17 cellular contexts compared by ENCODE assay signal in genomic region chr3:55622116-55622515, GRCh38.
A peak's percentile ranks its signal among the peaks of the same experiment; 100 is the strongest.
DNase-seq lines count a peak whose midpoint lies in the region; FAIRE-seq and TF ChIP-seq lines count a peak whose summit lies in the region.
"Had no signal": no experiment of that assay in that cellular context is flagged by ENCODE, and none has a peak within 500 bp of the region (broad histone marks: within the 10 kb centered on the region; RNA-seq: fewer than 3 reads in every experiment).

No MANE protein-coding gene starts in this region.

- H3K36me3 ChIP-seq in SK-N-SH (replicated peaks in 1 of 2; ENCODE audit: control insufficient read depth in 1 of 2, insufficient read depth in 2 of 2, low read length in 1 of 2), result no peaks in the 10 kb centered on the region
- H3K36me3 ChIP-seq in fibroblast of lung (ENCODE audit: control insufficient read depth, insufficient read depth, low read length), result no peaks in the 10 kb centered on the region
- H3K36me3 ChIP-seq in WERI-Rb-1, result no peaks in the 10 kb centered on the region
- H3K36me3 ChIP-seq in colonic mucosa, result no peaks in the 10 kb centered on the region
- H3K36me3 ChIP-seq: BLaER1 treated with 17β-estradiol and CSF1 and Interleukin-3, amounts not matched to agents 10 nM and 100 nM; left ventricle myocardium inferior; thoracic aorta had no signal

- no peak for TF ChIP-seq RAD21 in SK-N-SH (IDR thresholded peaks at IDR 0.05; ENCODE audit: low read length)

- H3K9me3 ChIP-seq in SK-N-SH (no peaks in the 10 kb centered on the region), fibroblast of lung (ENCODE audit: control insufficient read depth, insufficient read depth, low read depth, low read length) (no peaks in the 10 kb centered on the region), WERI-Rb-1 (ENCODE audit: severe bottlenecking) (no peaks in the 10 kb centered on the region), colonic mucosa (no peaks in the 10 kb centered on the region)
- H3K9me3 ChIP-seq: BLaER1 treated with 17β-estradiol and CSF1 and Interleukin-3, amounts not matched to agents 10 nM and 100 nM; left ventricle myocardium inferior; thoracic aorta had no signal

- H3K4me1 ChIP-seq in SK-N-SH (ENCODE audit: control insufficient read depth in 1 of 2, insufficient read depth in 2 of 2, low read depth in 1 of 2, low read length in 1 of 2) (peaks cover 3 to 5% of the 10 kb centered on the region in 2 experiments; a peak in 2 of 4 replicates), fibroblast of lung (ENCODE audit: control insufficient read depth, extremely low read depth, insufficient read depth, low read length) (no peaks in the 10 kb centered on the region), colonic mucosa (no peaks in the 10 kb centered on the region)
- H3K4me1 ChIP-seq: left ventricle myocardium inferior had no signal

- H4K20me1 ChIP-seq in SK-N-SH (ENCODE audit: insufficient read depth), result no peaks in the 10 kb centered on the region
- no peaks in the 10 kb centered on the region for H4K20me1 ChIP-seq in fibroblast of lung (ENCODE audit: control insufficient read depth, extremely low read depth, insufficient read depth, low read length)
- H4K20me1 ChIP-seq: BLaER1 treated with 17β-estradiol and CSF1 and Interleukin-3, amounts not matched to agents 10 nM and 100 nM had no signal

- no peak overlapping the region for H2AFZ ChIP-seq in SK-N-SH (ENCODE audit: low read depth)
- H2AFZ ChIP-seq in fibroblast of lung (ENCODE audit: low read length), result no peak overlapping the region

- POLR2A ChIA-PET in SK-N-SH (lab: Yijun Ruan, JAX), result no interaction called here

- no peaks in the 10 kb centered on the region for H3F3A ChIP-seq in SK-N-SH (replicated peaks; ENCODE audit: insufficient read depth)

- H3K79me2 ChIP-seq in SK-N-SH (ENCODE audit: insufficient read depth) (no peaks in the 10 kb centered on the region), fibroblast of lung (ENCODE audit: control insufficient read depth, insufficient read depth, low read length) (no peaks in the 10 kb centered on the region)
- H3K79me2 ChIP-seq: parathyroid adenoma had no signal

- TF ChIP-seq EP300 in SK-N-SH (IDR thresholded peaks at IDR 0.05; ENCODE audit: borderline replicate concordance in 1 of 2, low read depth in 1 of 2, low read length in 1 of 2), result no peak

- CTCF ChIA-PET in SK-N-SH (lab: Yijun Ruan, JAX), result no interaction called here

- H3K4me2 ChIP-seq in SK-N-SH, result no peak overlapping the region
- no peak overlapping the region for H3K4me2 ChIP-seq in fibroblast of lung (ENCODE audit: extremely low read depth, insufficient read depth, low read length)
- H3K4me2 ChIP-seq: BLaER1 treated with 17β-estradiol and CSF1 and Interleukin-3, amounts not matched to agents 10 nM and 100 nM had no signal

- intact Hi-C loops in colonic mucosa (cut with DNase I), result no loop called here

- H3K27ac ChIP-seq in SK-N-SH (ENCODE audit: low read depth in 2 of 2, low read length in 1 of 2) (no peak overlapping the region), fibroblast of lung (ENCODE audit: insufficient read depth, low read length) (no peak overlapping the region), WERI-Rb-1 (no peak overlapping the region), colonic mucosa (no peak overlapping the region)
- H3K27ac ChIP-seq: BLaER1 treated with 17β-estradiol and CSF1 and Interleukin-3, amounts not matched to agents 10 nM and 100 nM; left ventricle myocardium inferior; parathyroid adenoma; thoracic aorta had no signal

- no peaks in the 10 kb centered on the region for H3K27me3 ChIP-seq in SK-N-SH (ENCODE audit: insufficient read depth)
- no peaks in the 10 kb centered on the region for H3K27me3 ChIP-seq in fibroblast of lung (ENCODE audit: control insufficient read depth, insufficient read depth, low read length)
- H3K27me3 ChIP-seq in WERI-Rb-1 (ENCODE audit: insufficient read depth, low read depth, severe bottlenecking), result no peaks in the 10 kb centered on the region
- H3K27me3 ChIP-seq in colonic mucosa, result no peaks in the 10 kb centered on the region
- H3K27me3 ChIP-seq: BLaER1 treated with 17β-estradiol and CSF1 and Interleukin-3, amounts not matched to agents 10 nM and 100 nM had no signal

- DNase-seq in H4 (ENCODE audit: low spot score) (peak; percentile 14), SK-N-SH (no peak), fibroblast of lung (ENCODE audit: low read depth in 2 of 2) (peak; percentile 19 to 80), urothelium cell line (ENCODE audit: low spot score) (peak; percentile 40), WERI-Rb-1 (no peak), colonic mucosa (no peak), amygdala (lab: John Stamatoyannopoulos, UW) (no peak)
- DNase-seq: activated CD4-positive, alpha-beta T cell treated with anti-CD3 and anti-CD28 coated beads, Interleukin-2, amount 10 ng/mL, durations not matched to agents 7 days and 5 days; activated naive CD4-positive, alpha-beta T cell treated with anti-CD3 and anti-CD28 coated beads for 36 hours; left ventricle myocardium inferior; MM.1S; naive B cell; NCI-H187 treated with DMSO at 0.1 percent for 48 hours had no signal

- no peak overlapping the region for H3K9ac ChIP-seq in SK-N-SH
- H3K9ac ChIP-seq in fibroblast of lung (ENCODE audit: insufficient read depth, low read length), result no peak overlapping the region
- no peak overlapping the region for H3K9ac ChIP-seq in colonic mucosa (ENCODE audit: low read depth in 2 of 2, low read length in 2 of 2)
- H3K9ac ChIP-seq: BLaER1 treated with 17β-estradiol and CSF1 and Interleukin-3, amounts not matched to agents 10 nM and 100 nM; parathyroid adenoma had no signal

- no peaks in the 10 kb centered on the region for H3K9me2 ChIP-seq in SK-N-SH

- peak; percentile 21; the same call in 1 of the 2 replicates for TF ChIP-seq CTCF in SK-N-SH (IDR thresholded peaks at IDR 0.05)
- TF ChIP-seq CTCF in fibroblast of lung (conservative IDR thresholded peaks at IDR 0.05 in 1 of 2, IDR thresholded peaks at IDR 0.05 in 1 of 2; ENCODE audit: low read depth in 1 of 2, low read length in 2 of 2), result no peak
- TF ChIP-seq CTCF in WERI-Rb-1 (IDR thresholded peaks at IDR 0.05; ENCODE audit: low read depth, low read length), result no peak
- no peak for TF ChIP-seq CTCF in colonic mucosa (IDR thresholded peaks at IDR 0.05)

- H3K4me3 ChIP-seq in SK-N-SH (ENCODE audit: low read depth in 2 of 2, low read length in 1 of 2) (no peak overlapping the region), fibroblast of lung (replicated peaks in 1 of 4; ENCODE audit: control extremely low read depth in 1 of 4, insufficient read depth in 1 of 4, low read depth in 3 of 4, low read length in 4 of 4) (no peak overlapping the region), WERI-Rb-1 (ENCODE audit: low read depth, low read length) (no peak overlapping the region), colonic mucosa (no peak overlapping the region)
- H3K4me3 ChIP-seq: BLaER1 treated with 17β-estradiol and CSF1 and Interleukin-3, amounts not matched to agents 10 nM and 100 nM; left ventricle myocardium inferior; thoracic aorta had no signal

- 94% methylated on average over 3 of the region's 3 CpGs for WGBS in SK-N-SH (ENCODE audit: low lambda C conversion rate)

- no peak for FAIRE-seq in urothelium cell line (lab: Jason Lieb, UNC)
- FAIRE-seq: GM19239 had no signal

TF ChIP-seq in SK-N-SH, 30 proteins besides CTCF, POLR2A, EP300 and RAD21:
- TF ChIP-seq FOSL2 (IDR thresholded peaks at IDR 0.05; ENCODE audit: borderline replicate concordance, low read depth) (0 out of 2 replicates have a peak, but pooled peaks have one; percentile 7), MEF2A (IDR thresholded peaks at IDR 0.05; ENCODE audit: borderline replicate concordance, low read depth) (no peak)

Comparison
In these comparisons a context has a peak if more than half of its experiments do, and no peak if none do; other contexts are left out.
1. DNase-seq: peak in H4 (single experiment), fibroblast of lung (2 of 2) and urothelium cell line (single experiment); none in SK-N-SH (single experiment), WERI-Rb-1 (single experiment), colonic mucosa (single experiment) and amygdala (0 of 56).